Comparison of ENCODE assay signal across 40 cellular contexts in genomic region chr6:134204031-134204430, GRCh38.
"Had no signal": no experiment of that assay in that cellular context is flagged by ENCODE, and none has a peak within 500 bp of the region (broad histone marks: within the 10 kb centered on the region; RNA-seq: fewer than 3 reads in every experiment).

No MANE protein-coding gene starts in this region.

- H3K27me3 ChIP-seq: adrenal gland, ascending aorta, body of pancreas, brain microvascular endothelial cell, breast epithelium, cardiac muscle cell had no signal

- ATAC-seq: activated naive CD4-positive, alpha-beta T cell treated with anti-CD3 and anti-CD28 coated beads, Interleukin-2, amount 50 U/mL, for 72 hours; activated naive CD8-positive, alpha-beta T cell treated with anti-CD3 and anti-CD28 coated beads, Interleukin-2, amount 50 U/mL, for 24 hours; activated T-cell treated with anti-CD3 and anti-CD28 coated beads, Interleukin-2, amount 50 U/mL, for 4 hours; activated T-cell treated with anti-CD3 and anti-CD28 coated beads, Interleukin-2, amount 50 U/mL, for 72 hours; activated T-helper 17 cell treated with anti-CD3 and anti-CD28 coated beads, Interleukin-2, amount 50 U/mL, for 72 hours; body of pancreas had no signal

- H3K9me3 ChIP-seq: body of pancreas, breast epithelium had no signal

- H3K27me3 Mint-ChIP-seq: activated naive CD4-positive, alpha-beta T cell treated with anti-CD3 and anti-CD28 coated beads, Interleukin-2, amount 10 ng/mL, durations not matched to agents 7 days and 5 days; activated naive CD4-positive, alpha-beta T cell treated with anti-CD3 and anti-CD28 coated beads, Interleukin-2, amount 50 U/mL, for 24 hours; activated naive CD8-positive, alpha-beta T cell; activated naive CD8-positive, alpha-beta T cell treated with anti-CD3 and anti-CD28 coated beads for 36 hours; activated naive CD8-positive, alpha-beta T cell treated with anti-CD3 and anti-CD28 coated beads, Interleukin-2, amount 10 ng/mL, durations not matched to agents 7 days and 5 days; activated naive CD8-positive, alpha-beta T cell treated with anti-CD3 and anti-CD28 coated beads, Interleukin-2, amount 50 U/mL, for 24 hours; activated T-cell treated with anti-CD3 and anti-CD28 coated beads, Interleukin-2, amount 50 U/mL, for 24 hours; activated T-helper 17 cell treated with anti-CD3 and anti-CD28 coated beads, Interleukin-2, amount 50 U/mL, for 72 hours; central memory CD8-positive, alpha-beta T cell had no signal

- H3K4me3 ChIP-seq: adrenal gland, ascending aorta, body of pancreas, breast epithelium, cardiac muscle cell had no signal

- DNase-seq: activated effector memory CD4-positive, alpha-beta T cell treated with anti-CD3 and anti-CD28 coated beads, Interleukin-2, amount 50 U/mL, for 16 hours; activated effector memory CD4-positive, alpha-beta T cell treated with Interleukin-2 at 50 U/mL for 16 hours; activated gamma-delta T cell; activated gamma-delta T cell treated with Interleukin-2 at 50 U/mL for 16 hours; activated naive CD4-positive, alpha-beta T cell; activated naive CD4-positive, alpha-beta T cell treated with anti-CD3 and anti-CD28 coated beads for 36 hours; activated naive CD4-positive, alpha-beta T cell treated with anti-CD3 and anti-CD28 coated beads, Interleukin-2, amount 10 ng/mL, durations not matched to agents 7 days and 5 days; activated naive CD4-positive, alpha-beta T cell treated with anti-CD3 and anti-CD28 coated beads, Interleukin-2, amount 50 U/mL, for 16 hours; activated naive CD4-positive, alpha-beta T cell treated with Interleukin-2 at 50 U/mL for 16 hours; activated naive CD8-positive, alpha-beta T cell treated with anti-CD3 and anti-CD28 coated beads for 36 hours; activated naive CD8-positive, alpha-beta T cell treated with anti-CD3 and anti-CD28 coated beads, Interleukin-2, amount 10 ng/mL, durations not matched to agents 7 days and 5 days; activated naive CD8-positive, alpha-beta T cell treated with anti-CD3 and anti-CD28 coated beads, Interleukin-2, amount 50 U/mL, for 24 hours; activated T-cell treated with anti-CD3 and anti-CD28 coated beads, Interleukin-2, amount 50 U/mL, for 1 hour; activated T-cell treated with anti-CD3 and anti-CD28 coated beads, Interleukin-2, amount 50 U/mL, for 24 hours; activated T-cell treated with anti-CD3 and anti-CD28 coated beads, Interleukin-2, amount 50 U/mL, for 4 hours; activated T-cell treated with anti-CD3 and anti-CD28 coated beads, Interleukin-2, amount 50 U/mL, for 48 hours; activated T-cell treated with anti-CD3 and anti-CD28 coated beads, Interleukin-2, amount 50 U/mL, for 72 hours; adrenal gland; amniotic stem cell; amygdala; anterior cingulate cortex; aorta; body of pancreas; brain microvascular endothelial cell; caudate nucleus; central memory CD4-positive, alpha-beta T cell; cerebellar nuclear complex had no signal

- H3K9me3 Mint-ChIP-seq: central memory CD8-positive, alpha-beta T cell had no signal

- FAIRE-seq: astrocyte, bronchial epithelial cell had no signal

- H3K27ac ChIP-seq: adrenal gland, ascending aorta, body of pancreas, brain microvascular endothelial cell, breast epithelium, cardiac muscle cell had no signal

- H3K27ac Mint-ChIP-seq: activated naive CD4-positive, alpha-beta T cell treated with anti-CD3 and anti-CD28 coated beads for 36 hours; activated naive CD4-positive, alpha-beta T cell treated with anti-CD3 and anti-CD28 coated beads, Interleukin-2, amount 10 ng/mL, durations not matched to agents 7 days and 5 days; activated naive CD4-positive, alpha-beta T cell treated with anti-CD3 and anti-CD28 coated beads, Interleukin-2, amount 50 U/mL, for 72 hours; activated naive CD8-positive, alpha-beta T cell; activated naive CD8-positive, alpha-beta T cell treated with anti-CD3 and anti-CD28 coated beads, Interleukin-2, amount 10 ng/mL, durations not matched to agents 7 days and 5 days; activated naive CD8-positive, alpha-beta T cell treated with anti-CD3 and anti-CD28 coated beads, Interleukin-2, amount 50 U/mL, for 24 hours; activated T-cell treated with anti-CD3 and anti-CD28 coated beads, Interleukin-2, amount 50 U/mL, for 24 hours; activated T-cell treated with anti-CD3 and anti-CD28 coated beads, Interleukin-2, amount 50 U/mL, for 72 hours; activated T-helper 1 cell treated with anti-CD3 and anti-CD28 coated beads, Interleukin-12 subunit alpha, Interleukin-12 subunit beta, Interleukin-2, Interleukin-4 antibody, amounts not matched to agents 30 ng/mL and 10 ng/mL and 1 ng/mL, durations not matched to agents 14 hours and 24 hours and 36 hours; activated T-helper 17 cell treated with anti-CD3 and anti-CD28 coated beads, Interleukin-2, amount 50 U/mL, for 72 hours; activated T-helper 2 cell treated with anti-CD3 and anti-CD28 coated beads, Interferon-gamma antibody, Interleukin-2, Interleukin-4, amounts not matched to agents 10 μg/mL and 5 μg/mL and 100 μg/mL, durations not matched to agents 14 hours and 24 hours and 36 hours; brain had no signal

- H3K36me3 ChIP-seq: adrenal gland, ascending aorta, brain microvascular endothelial cell, breast epithelium, cardiac muscle cell had no signal

- H3K4me1 Mint-ChIP-seq: activated T-helper 17 cell treated with anti-CD3 and anti-CD28 coated beads, Interleukin-2, amount 50 U/mL, for 72 hours; central memory CD8-positive, alpha-beta T cell had no signal

- H3K4me1 ChIP-seq: adrenal gland, ascending aorta, breast epithelium had no signal

- H3K4me3 Mint-ChIP-seq: activated naive CD4-positive, alpha-beta T cell treated with anti-CD3 and anti-CD28 coated beads for 36 hours; activated naive CD4-positive, alpha-beta T cell treated with anti-CD3 and anti-CD28 coated beads, Interleukin-2, amount 10 ng/mL, durations not matched to agents 7 days and 5 days; activated naive CD4-positive, alpha-beta T cell treated with anti-CD3 and anti-CD28 coated beads, Interleukin-2, amount 50 U/mL, for 24 hours; activated naive CD8-positive, alpha-beta T cell; activated naive CD8-positive, alpha-beta T cell treated with anti-CD3 and anti-CD28 coated beads for 36 hours; activated naive CD8-positive, alpha-beta T cell treated with anti-CD3 and anti-CD28 coated beads, Interleukin-2, amount 10 ng/mL, durations not matched to agents 7 days and 5 days; activated naive CD8-positive, alpha-beta T cell treated with anti-CD3 and anti-CD28 coated beads, Interleukin-2, amount 50 U/mL, for 24 hours; activated T-cell treated with anti-CD3 and anti-CD28 coated beads, Interleukin-2, amount 50 U/mL, for 24 hours; activated T-cell treated with anti-CD3 and anti-CD28 coated beads, Interleukin-2, amount 50 U/mL, for 4 hours; activated T-cell treated with anti-CD3 and anti-CD28 coated beads, Interleukin-2, amount 50 U/mL, for 72 hours; activated T-helper 1 cell treated with anti-CD3 and anti-CD28 coated beads, Interleukin-12 subunit alpha, Interleukin-12 subunit beta, Interleukin-2, Interleukin-4 antibody, amounts not matched to agents 30 ng/mL and 10 ng/mL and 1 ng/mL, durations not matched to agents 14 hours and 24 hours and 36 hours; activated T-helper 17 cell treated with anti-CD3 and anti-CD28 coated beads, Interleukin-2, amount 50 U/mL, for 72 hours; brain; central memory CD8-positive, alpha-beta T cell had no signal
